In genomic region chr3:126100688-126101301, GRCh38 we compare ENCODE assay signal across 1 cellular context.
A peak's percentile ranks its signal among the peaks of the same experiment; 100 is the strongest.
TF ChIP-seq lines count a peak whose summit lies in the region.

No MANE protein-coding gene starts in this region.

TF ChIP-seq in GM12878, 131 proteins besides CTCF, POLR2A, EP300 and RAD21 (continued from another document):
- TF ChIP-seq BCLAF1 (IDR thresholded peaks at IDR 0.05) (no peak), BRCA1 (IDR thresholded peaks at IDR 0.05; ENCODE audit: low read depth, low read length) (no peak), NFIC (IDR thresholded peaks at IDR 0.05; ENCODE audit: low read depth, low read length) (peak; percentile 46; the same call in 1 of the 2 replicates), CHD1 (IDR thresholded peaks at IDR 0.05; ENCODE audit: low read depth, low read length) (no peak), KDM1A (IDR thresholded peaks at IDR 0.05; ENCODE audit: borderline replicate concordance) (no peak), USF2 (IDR thresholded peaks at IDR 0.05; ENCODE audit: borderline replicate concordance, low read depth, low read length) (no peak), PRDM15 (CRISPR knock-in tag; IDR thresholded peaks at IDR 0.05) (no peak), ELK1 (IDR thresholded peaks at IDR 0.05; ENCODE audit: low read depth, low read length) (no peak), YY1 (IDR thresholded peaks at IDR 0.05; ENCODE audit: low read depth, low read length) (no peak), IKZF1 (conservative IDR thresholded peaks at IDR 0.05) (no peak), FOXK2 (IDR thresholded peaks at IDR 0.05) (no peak), IRF3 (IDR thresholded peaks at IDR 0.05) (no peak), ZBED1 (IDR thresholded peaks at IDR 0.05; ENCODE audit: borderline replicate concordance) (no peak), EGR1 (IDR thresholded peaks at IDR 0.05; ENCODE audit: borderline replicate concordance in 1 of 2, low read depth in 2 of 2, low read length in 2 of 2) (no peak), MAX (IDR thresholded peaks at IDR 0.05; ENCODE audit: low read depth, low read length) (no peak)
